In genomic region chr10:60456053-60456452, GRCh38 we compare ENCODE assay signal across 16 cellular contexts.
DNase-seq lines count a peak whose midpoint lies in the region; ATAC-seq and TF ChIP-seq lines count a peak whose summit lies in the region.
"Had no signal": no experiment of that assay in that cellular context is flagged by ENCODE, and none has a peak within 500 bp of the region (broad histone marks: within the 10 kb centered on the region; RNA-seq: fewer than 3 reads in every experiment).

No MANE protein-coding gene starts in this region.

- H3K9me3 ChIP-seq in sigmoid colon (no peaks in the 10 kb centered on the region), Karpas-422 (ENCODE audit: low read length) (no peaks in the 10 kb centered on the region)
- H3K9me3 ChIP-seq: Caco-2, gastroesophageal sphincter had no signal

- H3K36me3 ChIP-seq in BJ (ENCODE audit: control insufficient read depth, insufficient read depth, low read length) (no peaks in the 10 kb centered on the region), brain microvascular endothelial cell (replicated peaks) (no peaks in the 10 kb centered on the region), kidney epithelial cell (ENCODE audit: control insufficient read depth, insufficient read depth, low read length) (no peaks in the 10 kb centered on the region), sigmoid colon (no peaks in the 10 kb centered on the region), Karpas-422 (ENCODE audit: insufficient read depth, low read length) (no peaks in the 10 kb centered on the region)
- H3K36me3 ChIP-seq: gastroesophageal sphincter had no signal

- no peak overlapping the region for H3K4me3 ChIP-seq in BJ (ENCODE audit: low read depth, low read length)
- H3K4me3 ChIP-seq in brain microvascular endothelial cell (ENCODE audit: low read depth, low read length): no peak overlapping the region
- no peak overlapping the region for H3K4me3 ChIP-seq in kidney epithelial cell (ENCODE audit: low read depth, low read length)
- no peak overlapping the region for H3K4me3 ChIP-seq in sigmoid colon
- H3K4me3 ChIP-seq in Karpas-422 (ENCODE audit: low read length): no peak overlapping the region
- H3K4me3 ChIP-seq: gastroesophageal sphincter had no signal

- H3K27me3 ChIP-seq in BJ (ENCODE audit: control insufficient read depth, insufficient read depth, low read length): no peaks in the 10 kb centered on the region
- H3K27me3 ChIP-seq in brain microvascular endothelial cell (replicated peaks): no peaks in the 10 kb centered on the region
- no peaks in the 10 kb centered on the region for H3K27me3 ChIP-seq in kidney epithelial cell (ENCODE audit: control insufficient read depth, insufficient read depth, low read length)
- H3K27me3 ChIP-seq in sigmoid colon: no peaks in the 10 kb centered on the region
- no peaks in the 10 kb centered on the region for H3K27me3 ChIP-seq in Karpas-422 (ENCODE audit: low read length)
- H3K27me3 ChIP-seq: gastroesophageal sphincter had no signal

- DNase-seq in BJ (ENCODE audit: low read depth) (no peak), HT1080 (ENCODE audit: low read depth) (peak; percentile 54), brain microvascular endothelial cell (no peak), kidney epithelial cell (ENCODE audit: low read depth) (no peak), sigmoid colon (no peak), Karpas-422 (no peak), erythroblast (lab: John Stamatoyannopoulos, UW) (no peak)
- DNase-seq: activated CD4-positive, alpha-beta memory T cell treated with anti-CD3 and anti-CD28 coated beads for 36 hours; activated T-cell treated with anti-CD3 and anti-CD28 coated beads, Interleukin-2, amount 50 U/mL, for 24 hours; Caco-2; GOT3; left ventricle myocardium superior; NCI-H748 treated with DMSO at 0.1 percent for 48 hours; substantia nigra had no signal

- CTCF ChIA-PET in BJ (lab: Yijun Ruan, JAX): interaction anchor here (0.7 kb wide), 1 partner anchor 347 kb away, joined by 3 read pairs; no protein-coding TSS in a partner anchor

- H3K27ac ChIP-seq in brain microvascular endothelial cell (no peak overlapping the region), sigmoid colon (no peak overlapping the region), Karpas-422 (ENCODE audit: low read length) (no peak overlapping the region)
- H3K27ac ChIP-seq: gastroesophageal sphincter had no signal

- no peaks in the 10 kb centered on the region for H3K9me2 ChIP-seq in Karpas-422 (replicated peaks; ENCODE audit: insufficient read depth, low read length)

- H2AFZ ChIP-seq in Karpas-422 (ENCODE audit: low read length): no peak overlapping the region

- no peaks in the 10 kb centered on the region for H4K20me1 ChIP-seq in Karpas-422 (ENCODE audit: insufficient read depth, low read depth, low read length)

- in situ Hi-C loops in brain microvascular endothelial cell (cut with HindIII; ENCODE audit: low pct_ligation_motif_present, low sequenced_read_pairs): no loop called here

- TF ChIP-seq CTCF in BJ (IDR thresholded peaks at IDR 0.05; ENCODE audit: insufficient read depth, low read depth, low read length): peak; percentile 24; the same call in 1 of the 2 replicates
- peak; percentile 62 for TF ChIP-seq CTCF in brain microvascular endothelial cell (IDR thresholded peaks at IDR 0.05; ENCODE audit: low read depth, low read length, missing control alignments)
- TF ChIP-seq CTCF in kidney epithelial cell (IDR thresholded peaks at IDR 0.05; ENCODE audit: insufficient read depth, low read length, poor library complexity, severe bottlenecking): peak; percentile 24
- TF ChIP-seq CTCF in sigmoid colon (IDR thresholded peaks at IDR 0.05): no peak

- no peaks in the 10 kb centered on the region for H3K79me2 ChIP-seq in Karpas-422 (ENCODE audit: low read length)

- TF ChIP-seq POLR2A in sigmoid colon (IDR thresholded peaks at IDR 0.05) (no peak), erythroblast (IDR thresholded peaks at IDR 0.05; ENCODE audit: low read length) (no peak)

- peaks cover 0 to 14% (median 10%) of the 10 kb centered on the region in 4 donors for H3K4me1 ChIP-seq in sigmoid colon
- H3K4me1 ChIP-seq in Karpas-422 (ENCODE audit: low read length): peaks cover 6% of the 10 kb centered on the region
- H3K4me1 ChIP-seq: Caco-2, gastroesophageal sphincter had no signal

- no peak overlapping the region for H3K9ac ChIP-seq in Karpas-422 (ENCODE audit: low read length)

- POLR2A ChIA-PET in BJ (lab: Charles Lee): no interaction called here

- no peak overlapping the region for H3K4me2 ChIP-seq in Karpas-422 (ENCODE audit: low read depth, low read length, poor library complexity, severe bottlenecking)

- TF ChIP-seq EP300 in sigmoid colon (IDR thresholded peaks at IDR 0.05): no peak

- intact Hi-C loops in sigmoid colon (cut with DNase I): loop anchor here (10.0 kb wide), 1 partner anchor 119 kb away; no protein-coding TSS in a partner anchor

- ATAC-seq in HG03457 (IDR thresholded peaks at IDR 0.05; ENCODE audit: unreplicated experiment): no peak
- ATAC-seq: gastroesophageal sphincter, left ventricle myocardium superior had no signal

- 94% methylated on average over 4 of the region's 4 CpGs for WGBS in sigmoid colon, 2 donors

Comparison
In these comparisons a context has a peak if more than half of its experiments do, and no peak if none do; other contexts are left out.
1. CTCF ChIP-seq: peak in BJ (single experiment), brain microvascular endothelial cell (single experiment) and kidney epithelial cell (single experiment); none in sigmoid colon (0 of 4).